Comparison of ENCODE assay signal across 8 cellular contexts in the genomic region with DNA sequence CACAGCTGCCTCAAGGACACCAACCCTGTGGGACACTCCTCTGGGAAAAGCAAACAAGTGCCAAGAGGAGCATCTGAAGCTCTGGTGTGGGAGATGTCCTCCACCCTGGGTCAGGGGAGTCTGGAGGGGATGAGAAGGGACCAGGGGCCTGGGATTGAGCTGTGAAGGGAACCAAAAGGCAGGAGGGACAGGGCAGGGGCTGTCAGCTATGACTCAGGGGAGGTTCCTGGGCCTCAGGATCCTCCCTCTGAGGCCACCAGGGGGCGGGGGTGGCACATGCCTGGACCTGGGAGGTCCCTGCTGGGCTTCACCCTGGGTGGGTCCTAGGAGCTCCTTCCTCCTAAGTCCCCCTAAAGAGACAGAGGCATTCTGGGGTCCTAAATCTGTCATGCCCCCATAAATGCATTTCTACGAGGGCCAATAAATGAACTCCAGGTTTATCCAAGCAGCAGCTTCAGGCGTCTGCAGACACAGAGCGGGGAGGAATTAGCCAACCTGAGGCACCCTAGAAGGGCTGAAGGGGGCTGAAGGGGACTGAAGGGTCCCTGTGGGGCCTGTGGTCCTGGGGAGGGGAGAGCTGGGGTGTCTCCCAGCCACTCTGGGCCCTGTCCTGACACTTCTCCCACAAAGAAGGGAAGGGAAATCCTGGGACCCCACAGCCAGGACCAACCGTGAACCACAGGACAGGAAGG. TPM values are rescaled to one million over a fixed set of nuclear protein-coding genes. Genes with fewer than 3 reads are reported as not detected.
DNase-seq lines count a peak whose midpoint lies in the region; ATAC-seq, FAIRE-seq and TF ChIP-seq lines count a peak whose summit lies in the region.

No MANE protein-coding gene starts in this region.

- H3K4me3 Mint-ChIP-seq in activated CD4-positive, alpha-beta T cell treated with anti-CD3 and anti-CD28 coated beads for 36 hours: no peak overlapping the region
- no peak overlapping the region for H3K4me3 Mint-ChIP-seq in endothelial cell (ENCODE audit: unreplicated experiment)

- H3K27ac ChIP-seq in Peyer's patch (no peak overlapping the region), small intestine (ENCODE audit: low read depth in 1 of 2, low read length in 1 of 2) (no peak overlapping the region)

- POLR2A ChIA-PET in activated CD4-positive, alpha-beta T cell treated with anti-CD3 and anti-CD28 coated beads for 36 hours (lab: Charles Lee): no interaction called here

- H3K36me3 ChIP-seq in Peyer's patch (no peaks in the 10 kb centered on the region), small intestine (ENCODE audit: control insufficient read depth in 2 of 2, insufficient read depth in 2 of 2, low read length in 2 of 2) (no peaks in the 10 kb centered on the region)

- CTCF ChIA-PET in activated CD4-positive, alpha-beta T cell treated with anti-CD3 and anti-CD28 coated beads for 36 hours (lab: Charles Lee): interaction anchor here (0.6 to 1.8 kb wide), 9 partner anchors 10 to 99 kb away, joined by 3 to 10 read pairs (median 4); no protein-coding TSS in a partner anchor

- H3K4me3 ChIP-seq in Peyer's patch (no peak overlapping the region), small intestine (ENCODE audit: low read depth in 1 of 2, low read length in 2 of 2) (no peak overlapping the region)

- H3K27me3 ChIP-seq in Peyer's patch (no peaks in the 10 kb centered on the region), small intestine (ENCODE audit: control insufficient read depth in 2 of 2, insufficient read depth in 2 of 2, low read length in 2 of 2) (no peaks in the 10 kb centered on the region)

- no peak for TF ChIP-seq POLR2A in Peyer's patch (IDR thresholded peaks at IDR 0.05)

- H3K4me1 ChIP-seq in Peyer's patch: no peaks in the 10 kb centered on the region
- H3K4me1 ChIP-seq in small intestine (ENCODE audit: control insufficient read depth in 2 of 2, insufficient read depth in 1 of 2, low read depth in 1 of 2, low read length in 1 of 2): no peaks in the 10 kb centered on the region

- H3K4me1 Mint-ChIP-seq in activated CD4-positive, alpha-beta T cell treated with anti-CD3 and anti-CD28 coated beads for 36 hours: no peaks in the 10 kb centered on the region
- no peaks in the 10 kb centered on the region for H3K4me1 Mint-ChIP-seq in endothelial cell (ENCODE audit: unreplicated experiment)

- H3K9me3 ChIP-seq in Peyer's patch (no peaks in the 10 kb centered on the region), small intestine (ENCODE audit: control insufficient read depth, low read depth) (no peaks in the 10 kb centered on the region)

- ATAC-seq in activated CD4-positive, alpha-beta T cell treated with anti-CD3 and anti-CD28 coated beads for 36 hours: peak; percentile 53

- DNase-seq in activated CD4-positive, alpha-beta T cell treated with anti-CD3 and anti-CD28 coated beads for 36 hours: peak; percentile 58
- DNase-seq in activated CD4-positive, alpha-beta T cell treated with anti-CD3 and anti-CD28 coated beads for 1 hour: no peak
- DNase-seq in Peyer's patch: peak in 2 of 3 donors; percentile 48 to 65
- DNase-seq in endothelial cell (ENCODE audit: low spot score): peak; percentile 70
- DNase-seq in small intestine: peak; percentile 8
- DNase-seq in DMS114 treated with DMSO at 0.1 percent for 48 hours (lab: John Stamatoyannopoulos, UW; ENCODE audit: unreplicated experiment): no peak
- DNase-seq in NCI-H1436 treated with DMSO at 0.1 percent for 48 hours (lab: John Stamatoyannopoulos, UW): no peak
- no peak for DNase-seq in NCI-H1694 (lab: John Stamatoyannopoulos, UW)

- WGBS in small intestine, 3 donors: 65 to 72% (median 67%) methylated on average over 5 of the region's 5 CpGs

- TF ChIP-seq CTCF in Peyer's patch (IDR thresholded peaks at IDR 0.05): peak; percentile 23 to 65 (median 36)
- peak; percentile 71 for TF ChIP-seq CTCF in endothelial cell (IDR thresholded peaks at IDR 0.05; ENCODE audit: unreplicated experiment)

- no peak overlapping the region for H3K27ac Mint-ChIP-seq in activated CD4-positive, alpha-beta T cell treated with anti-CD3 and anti-CD28 coated beads for 36 hours
- H3K27ac Mint-ChIP-seq in endothelial cell (ENCODE audit: unreplicated experiment): no peak overlapping the region

- H3K36me3 Mint-ChIP-seq in activated CD4-positive, alpha-beta T cell treated with anti-CD3 and anti-CD28 coated beads for 36 hours (ENCODE audit: low read depth): no peaks in the 10 kb centered on the region
- H3K36me3 Mint-ChIP-seq in endothelial cell (ENCODE audit: low read depth, unreplicated experiment): no peaks in the 10 kb centered on the region

- FAIRE-seq in small intestine (lab: Jason Lieb, UNC): no peak

- no peaks in the 10 kb centered on the region for H3K27me3 Mint-ChIP-seq in activated CD4-positive, alpha-beta T cell treated with anti-CD3 and anti-CD28 coated beads for 36 hours
- peaks cover 5% of the 10 kb centered on the region for H3K27me3 Mint-ChIP-seq in endothelial cell (ENCODE audit: unreplicated experiment)

- intact Hi-C loops in activated CD4-positive, alpha-beta T cell treated with anti-CD3 and anti-CD28 coated beads for 36 hours (cut with DNase I, micrococcal nuclease): no loop called here

- no peaks in the 10 kb centered on the region for H3K9me3 Mint-ChIP-seq in activated CD4-positive, alpha-beta T cell treated with anti-CD3 and anti-CD28 coated beads for 36 hours (ENCODE audit: low read depth)
- no peaks in the 10 kb centered on the region for H3K9me3 Mint-ChIP-seq in endothelial cell (ENCODE audit: unreplicated experiment)

RNA-seq across cellular contexts. Expression of a gene that starts 31.9 kb away (rescaled TPM):
- total RNA-seq in activated CD4-positive, alpha-beta T cell treated with anti-CD3 and anti-CD28 coated beads for 36 hours: not detected
- total RNA-seq in Peyer's patch: 10 to 100 TPM in 1 of 4 donors, 1 to 10 TPM in 2, not detected in 1; 1.1 to 35.5 (median 6.0) TPM
- total RNA-seq in endothelial cell (ENCODE audit: unreplicated experiment): not detected
- polyA plus RNA-seq in small intestine: 100 to 1,000 TPM in 1 of 3 donors, 10 to 100 TPM in 1, 1 to 10 TPM in 1; 5.6 to 215 (median 24.6) TPM

Comparison
In these comparisons a context has a peak if more than half of its experiments do, and no peak if none do; other contexts are left out.
1. DNase-seq: peak in activated CD4-positive, alpha-beta T cell treated with anti-CD3 and anti-CD28 coated beads for 36 hours (single experiment), Peyer's patch (2 of 3), endothelial cell (single experiment) and small intestine (single experiment); none in activated CD4-positive, alpha-beta T cell treated with anti-CD3 and anti-CD28 coated beads for 1 hour (single experiment), DMS114 treated with DMSO at 0.1 percent for 48 hours (single experiment), NCI-H1436 treated with DMSO at 0.1 percent for 48 hours (single experiment) and NCI-H1694 (single experiment).